ENCODE assay signal across 20 cellular contexts in the genomic region with DNA sequence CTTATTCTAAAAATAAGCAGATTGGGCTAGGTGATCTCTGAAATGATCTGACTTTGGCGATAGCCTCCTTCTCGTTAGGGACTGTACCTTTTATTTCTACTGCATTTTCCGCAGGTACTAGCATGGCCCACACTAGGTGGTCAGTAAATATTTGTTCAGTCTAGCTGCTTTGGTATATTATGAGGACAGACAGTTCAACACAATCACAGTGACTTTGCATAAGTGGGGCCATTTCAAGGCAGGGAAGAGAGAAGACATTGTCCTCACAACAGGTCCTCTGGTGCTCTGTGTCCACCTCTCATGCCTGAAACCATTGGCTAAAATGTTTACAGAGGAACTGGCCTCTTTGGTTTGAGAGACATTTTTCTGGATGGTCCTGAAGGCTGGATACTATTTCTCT. TPM values are rescaled to one million over a fixed set of nuclear protein-coding genes. Genes with fewer than 3 reads are reported as not detected.
A peak's percentile ranks its signal among the peaks of the same experiment; 100 is the strongest.
DNase-seq lines count a peak whose midpoint lies in the region; ATAC-seq, FAIRE-seq and TF ChIP-seq lines count a peak whose summit lies in the region.
"Had no signal": no experiment of that assay in that cellular context is flagged by ENCODE, and none has a peak within 500 bp of the region (broad histone marks: within the 10 kb centered on the region; RNA-seq: fewer than 3 reads in every experiment).

No MANE protein-coding gene starts in this region.

- POLR2A ChIA-PET in HepG2 (lab: Yijun Ruan, JAX): no interaction called here
- POLR2A ChIA-PET in PC-3 (lab: Charles Lee; ENCODE audit: unreplicated experiment): interaction anchor here (0.5 kb wide), 1 partner anchor 164 kb away, joined by 5 read pairs; no protein-coding TSS in a partner anchor
- POLR2A ChIA-PET in MCF 10A (lab: Yijun Ruan, JAX): no interaction called here

- peak; percentile 80 for DNase-seq in HepG2 (ENCODE audit: low spot score)
- no peak for DNase-seq in right lobe of liver
- peak; percentile 64 for DNase-seq in NCI-H146 treated with DMSO at 0.1 percent for 48 hours (lab: John Stamatoyannopoulos, UW; ENCODE audit: unreplicated experiment)
- DNase-seq in chondrocyte (ENCODE audit: low spot score): no peak
- no peak for DNase-seq in PC-3
- DNase-seq in MCF 10A (ENCODE audit: unreplicated experiment): no peak
- DNase-seq: CD4-positive, alpha-beta memory T cell; DMS79; KG1; NCI-H1105 treated with DMSO at 0.1 percent for 48 hours; NCI-H187 treated with DMSO at 0.1 percent for 48 hours; NCI-H2227 treated with DMSO at 0.1 percent for 48 hours; NCI-H526 treated with DMSO at 0.1 percent for 48 hours; T-helper 1 cell had no signal

- H3K27me3 ChIP-seq in HepG2 (ENCODE audit: control insufficient read depth in 1 of 2, insufficient read depth in 2 of 2, low read length in 2 of 2): no peaks in the 10 kb centered on the region
- H3K27me3 ChIP-seq in right lobe of liver: no peaks in the 10 kb centered on the region
- peaks cover 11% of the 10 kb centered on the region for H3K27me3 ChIP-seq in PC-3 (ENCODE audit: low read length)
- H3K27me3 ChIP-seq: BLaER1 treated with 17β-estradiol and CSF1 and Interleukin-3, amounts not matched to agents 10 nM and 100 nM; SJSA1 had no signal

- no peaks in the 10 kb centered on the region for H3F3A ChIP-seq in PC-3 (ENCODE audit: low read length, unreplicated experiment)

- H4K20me1 ChIP-seq in HepG2 (ENCODE audit: insufficient read depth, low read length) (no peaks in the 10 kb centered on the region), PC-3 (ENCODE audit: low read length) (no peaks in the 10 kb centered on the region)
- H4K20me1 ChIP-seq: BLaER1 treated with 17β-estradiol and CSF1 and Interleukin-3, amounts not matched to agents 10 nM and 100 nM had no signal

- H3K79me2 ChIP-seq in HepG2 (ENCODE audit: insufficient read depth, low read length): no peaks in the 10 kb centered on the region
- H3K79me2 ChIP-seq in PC-3 (ENCODE audit: low read length): no peaks in the 10 kb centered on the region

- H3K36me3 Mint-ChIP-seq in chondrocyte (ENCODE audit: low read depth): no peaks in the 10 kb centered on the region
- H3K36me3 Mint-ChIP-seq in MCF 10A (ENCODE audit: insufficient read depth, unreplicated experiment): no peaks in the 10 kb centered on the region
- H3K36me3 Mint-ChIP-seq: CD4-positive, alpha-beta memory T cell had no signal

- no peaks in the 10 kb centered on the region for H3K9me2 ChIP-seq in PC-3 (replicated peaks; ENCODE audit: low read length)

- ATAC-seq in HepG2 (peak; percentile 91), right lobe of liver (no peak), PC-3 (no peak), GM18498 (IDR thresholded peaks at IDR 0.05; ENCODE audit: unreplicated experiment) (no peak)

- whole genome bisulfite sequencing in HepG2 (ENCODE audit: low lambda C conversion rate): 4% methylated on average over 3 of the region's 3 CpGs
- WGBS in right lobe of liver (ENCODE audit: insufficient coverage, low coverage, low lambda C conversion rate, missing lambda C conversion rate): 57% methylated on average over 3 of the region's 3 CpGs

- H3K27ac Mint-ChIP-seq in chondrocyte (ENCODE audit: unreplicated experiment) (peak overlapping the region; percentile 9), MCF 10A (ENCODE audit: low read depth, unreplicated experiment) (no peak overlapping the region)
- H3K27ac Mint-ChIP-seq: CD4-positive, alpha-beta memory T cell had no signal

- H3K4me1 Mint-ChIP-seq in chondrocyte (ENCODE audit: low read depth) (peaks cover 36% of the 10 kb centered on the region), MCF 10A (ENCODE audit: insufficient read depth, unreplicated experiment) (peaks cover 8% of the 10 kb centered on the region)

- CTCF ChIA-PET in HepG2 (lab: Yijun Ruan, JAX; ENCODE audit: low intra/inter-chr PET ratio, low total read pairs) (no interaction called here), PC-3 (lab: Charles Lee) (no interaction called here), MCF 10A (lab: Yijun Ruan, JAX) (no interaction called here)

- no peak overlapping the region for H2AFZ ChIP-seq in HepG2 (ENCODE audit: low read length)
- H2AFZ ChIP-seq in PC-3 (ENCODE audit: low read length): no peak overlapping the region

- no peak overlapping the region for H3K4me3 ChIP-seq in HepG2 (replicated peaks in 1 of 3; ENCODE audit: insufficient read depth in 1 of 3, low read depth in 2 of 3, low read length in 3 of 3)
- no peak overlapping the region for H3K4me3 ChIP-seq in right lobe of liver
- no peak overlapping the region for H3K4me3 ChIP-seq in PC-3 (ENCODE audit: low read length)
- H3K4me3 ChIP-seq: BLaER1 treated with 17β-estradiol and CSF1 and Interleukin-3, amounts not matched to agents 10 nM and 100 nM; SJSA1 had no signal

- no peak overlapping the region for H3K4me3 Mint-ChIP-seq in chondrocyte (ENCODE audit: unreplicated experiment)
- H3K4me3 Mint-ChIP-seq in MCF 10A (ENCODE audit: unreplicated experiment): no peak overlapping the region
- H3K4me3 Mint-ChIP-seq: CD4-positive, alpha-beta memory T cell had no signal

- intact Hi-C loops in HepG2 (cut with micrococcal nuclease; ENCODE audit: unreplicated experiment) (no loop called here), right lobe of liver (cut with DNase I) (no loop called here), PC-3 (cut with micrococcal nuclease) (no loop called here), MCF 10A (cut with micrococcal nuclease) (no loop called here)

- TF ChIP-seq POLR2A in HepG2 (IDR thresholded peaks at IDR 0.05; ENCODE audit: insufficient read depth in 1 of 2, low read depth in 2 of 2, low read length in 2 of 2) (no peak), right lobe of liver (IDR thresholded peaks at IDR 0.05) (no peak)

- in situ Hi-C loops in HepG2 (cut with HindIII; ENCODE audit: extremely low pct_ligation_motif_present, low pct_unique_long_range_greater_than_20kb): no loop called here

- H3K36me3 ChIP-seq in HepG2 (replicated peaks in 1 of 2; ENCODE audit: control insufficient read depth in 1 of 2, insufficient read depth in 2 of 2, low read length in 2 of 2): no peaks in the 10 kb centered on the region
- H3K36me3 ChIP-seq in right lobe of liver: no peaks in the 10 kb centered on the region
- no peaks in the 10 kb centered on the region for H3K36me3 ChIP-seq in PC-3 (ENCODE audit: low read depth, low read length)
- H3K36me3 ChIP-seq: BLaER1 treated with 17β-estradiol and CSF1 and Interleukin-3, amounts not matched to agents 10 nM and 100 nM; SJSA1 had no signal

- peak overlapping the region; percentile 50 for H3K27ac ChIP-seq in HepG2 (ENCODE audit: extremely low read length, insufficient read depth, low read length)
- no peak overlapping the region for H3K27ac ChIP-seq in right lobe of liver
- H3K27ac ChIP-seq in PC-3 (ENCODE audit: low read length): no peak overlapping the region
- H3K27ac ChIP-seq: BLaER1 treated with 17β-estradiol and CSF1 and Interleukin-3, amounts not matched to agents 10 nM and 100 nM; SJSA1 had no signal

- H3K9ac ChIP-seq in HepG2 (ENCODE audit: insufficient read depth, low read depth, low read length) (no peak overlapping the region), PC-3 (ENCODE audit: low read length) (no peak overlapping the region)
- H3K9ac ChIP-seq: BLaER1 treated with 17β-estradiol and CSF1 and Interleukin-3, amounts not matched to agents 10 nM and 100 nM had no signal

- H3K27me3 Mint-ChIP-seq in chondrocyte (ENCODE audit: low read depth): no peaks in the 10 kb centered on the region
- peaks cover 26% of the 10 kb centered on the region for H3K27me3 Mint-ChIP-seq in MCF 10A (ENCODE audit: insufficient read depth, unreplicated experiment)

- TF ChIP-seq CTCF in HepG2 (CRISPR knock-in tag; IDR thresholded peaks at IDR 0.05) (no peak), right lobe of liver (IDR thresholded peaks at IDR 0.05) (no peak), chondrocyte (IDR thresholded peaks at IDR 0.05) (no peak), PC-3 (conservative IDR thresholded peaks at IDR 0.05; ENCODE audit: low read depth, low read length) (no peak), MCF 10A (IDR thresholded peaks at IDR 0.05; ENCODE audit: unreplicated experiment) (no peak)

- no peak for TF ChIP-seq RAD21 in HepG2 (CRISPR knock-in tag; IDR thresholded peaks at IDR 0.05)

- H3K4me1 ChIP-seq in HepG2 (ENCODE audit: insufficient read depth, low read length) (peaks cover 46% of the 10 kb centered on the region), right lobe of liver (no peaks in the 10 kb centered on the region), PC-3 (ENCODE audit: insufficient read depth, low read length) (no peaks in the 10 kb centered on the region)
- H3K4me1 ChIP-seq: SJSA1 had no signal

- H3K4me2 ChIP-seq in HepG2 (ENCODE audit: low read depth, low read length) (peak overlapping the region; percentile 49), PC-3 (ENCODE audit: low read length) (no peak overlapping the region)
- H3K4me2 ChIP-seq: BLaER1 treated with 17β-estradiol and CSF1 and Interleukin-3, amounts not matched to agents 10 nM and 100 nM had no signal

- TF ChIP-seq EP300 in HepG2 (IDR thresholded peaks at IDR 0.05; ENCODE audit: low read depth in 2 of 2, low read length in 2 of 2) (peak in 1 of 2 experiments; percentile 78; a peak in 2 of 4 replicates), HepG2 (CRISPR knock-in tag; IDR thresholded peaks at IDR 0.05; ENCODE audit: borderline replicate concordance) (peak; percentile 84)

- BruUV-seq in HepG2 (replicated peaks; lab: Mats Ljungman, UMichigan) (no TSS peak), PC-3 (replicated peaks; lab: Mats Ljungman, UMichigan) (no TSS peak), MCF 10A (replicated peaks; lab: Mats Ljungman, UMichigan) (no TSS peak)

- no peaks in the 10 kb centered on the region for H3K9me3 ChIP-seq in HepG2 (ENCODE audit: low read length)
- no peaks in the 10 kb centered on the region for H3K9me3 ChIP-seq in right lobe of liver
- H3K9me3 ChIP-seq in PC-3 (ENCODE audit: low read length): no peaks in the 10 kb centered on the region
- H3K9me3 ChIP-seq: SJSA1 had no signal

- H3K9me3 Mint-ChIP-seq in chondrocyte (ENCODE audit: low read depth) (no peaks in the 10 kb centered on the region), MCF 10A (ENCODE audit: unreplicated experiment) (no peaks in the 10 kb centered on the region)

- peak; percentile 84 for FAIRE-seq in HepG2 (lab: Jason Lieb, UNC)
- FAIRE-seq: H54, RCC 7860 had no signal

RNA-seq across cellular contexts. Expression of gene TNP1, which starts 2.8 kb away (rescaled TPM):
- not detected in 2 replicates for total RNA-seq in HepG2 (2016; rRNA removed; fragmentation: Illumina TruSeq; extraction: Trizol)
- total RNA-seq in HepG2 (2016; cell fraction: cytosol; rRNA removed; fragmentation: Illumina TruSeq; extraction: Trizol; ENCODE audit: low read depth): not detected in 2 replicates
- not detected in 2 replicates for total RNA-seq in HepG2 (2016; cell fraction: insoluble cytoplasmic fraction; rRNA removed; fragmentation: Illumina TruSeq; extraction: Trizol)
- total RNA-seq in HepG2 (2016; cell fraction: membrane; rRNA removed; fragmentation: Illumina TruSeq; extraction: Trizol): not detected in 2 replicates
- total RNA-seq in HepG2 (2016; cell fraction: nucleus; rRNA removed; fragmentation: Illumina TruSeq; extraction: Trizol): not detected in 2 replicates
- not detected in 2 replicates for polyA plus RNA-seq in HepG2 (2011; rRNA removed)
- polyA plus RNA-seq in HepG2 (2011; cell fraction: cytosol; rRNA removed): not detected in 2 replicates
- not detected in 2 replicates for polyA plus RNA-seq in HepG2 (2011; cell fraction: nucleus; rRNA removed)
- polyA plus RNA-seq in HepG2 (2012): not detected in 2 replicates
- polyA plus RNA-seq in HepG2 (2016; cell fraction: cytosol; fragmentation: Illumina TruSeq; extraction: Trizol; ENCODE audit: low read depth): 0.45 TPM in 1 of 2 replicates, not detected in the other
- polyA plus RNA-seq in HepG2 (2016; cell fraction: insoluble cytoplasmic fraction; fragmentation: Illumina TruSeq; extraction: Trizol; ENCODE audit: low read depth): not detected in 2 replicates
- polyA plus RNA-seq in HepG2 (2016; cell fraction: membrane; fragmentation: Illumina TruSeq; extraction: Trizol; ENCODE audit: low read depth): not detected in 2 replicates
- polyA plus RNA-seq in HepG2 (2016; cell fraction: nucleus; fragmentation: Illumina TruSeq; extraction: Trizol; ENCODE audit: insufficient read depth, low read depth): not detected in 2 replicates
- polyA minus RNA-seq in HepG2 (2011; rRNA and poly(A)+ RNA removed; ENCODE audit: low replicate concordance): not detected in 2 replicates
- not detected in 2 replicates for polyA minus RNA-seq in HepG2 (2011; cell fraction: cytosol; rRNA and poly(A)+ RNA removed)
- polyA minus RNA-seq in HepG2 (2011; cell fraction: nucleus; rRNA and poly(A)+ RNA removed): not detected in 2 replicates
- total RNA-seq in right lobe of liver: not detected
- total RNA-seq in chondrocyte: not detected in 3 replicates
- total RNA-seq in PC-3 (2014; rRNA removed): not detected in 2 replicates
- total RNA-seq in MCF 10A (2022): not detected in 2 replicates
- total RNA-seq: CD4-positive, alpha-beta memory T cell; OCI-LY7; SJSA1 had no signal
- polyA plus RNA-seq: CD4-positive, alpha-beta memory T cell had no signal

Comparison
In these comparisons a context has a peak if more than half of its experiments do, and no peak if none do; other contexts are left out.
1. DNase-seq: peak in HepG2 (single experiment) and NCI-H146 treated with DMSO at 0.1 percent for 48 hours (single experiment); none in right lobe of liver (0 of 3), chondrocyte (single experiment), PC-3 (single experiment) and MCF 10A (single experiment).